ENCODE assay signal across 24 cellular contexts in the genomic region with DNA sequence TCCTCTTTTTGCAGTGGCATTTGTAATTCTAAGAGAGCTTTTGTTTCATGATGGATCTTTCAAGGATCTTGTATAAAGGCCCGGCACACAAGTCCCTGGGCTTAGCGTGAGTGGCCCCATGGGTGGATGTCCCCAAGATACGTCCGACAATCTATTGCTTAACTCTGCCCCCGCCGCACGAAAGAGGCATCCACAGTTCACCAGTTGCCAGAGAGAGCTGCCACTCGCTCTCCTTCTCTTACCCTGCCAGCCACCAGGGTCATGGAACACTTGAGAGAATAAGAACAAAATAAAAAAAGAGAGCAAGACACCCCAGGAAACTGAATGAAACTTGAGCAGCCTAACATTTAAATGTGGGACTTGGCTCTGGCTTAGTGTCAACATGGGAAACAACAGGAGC.
"Had no signal": no experiment of that assay in that cellular context is flagged by ENCODE, and none has a peak within 500 bp of the region (broad histone marks: within the 10 kb centered on the region; RNA-seq: fewer than 3 reads in every experiment).

No MANE protein-coding gene starts in this region.

- H3K36me3 ChIP-seq: breast epithelium, MG63 had no signal

- H3K27me3 Mint-ChIP-seq: activated CD4-positive, alpha-beta T cell treated with anti-CD3 and anti-CD28 coated beads, Interleukin-2, amount 10 ng/mL, durations not matched to agents 24 days and 14 days; activated CD8-positive, alpha-beta memory T cell treated with anti-CD3 and anti-CD28 coated beads, Interleukin-2, amount 10 ng/mL, durations not matched to agents 7 days and 5 days; activated naive CD4-positive, alpha-beta T cell treated with anti-CD3 and anti-CD28 coated beads, Interleukin-2, amount 50 U/mL, for 24 hours; activated T-cell treated with anti-CD3 and anti-CD28 coated beads, Interleukin-2, amount 50 U/mL, for 24 hours; T-cell had no signal

- H3K4me3 Mint-ChIP-seq: activated B cell treated with CpG ODN at 0.5 μM for 24 hours; activated CD4-positive, alpha-beta T cell treated with anti-CD3 and anti-CD28 coated beads, Interleukin-2, amount 10 ng/mL, durations not matched to agents 24 days and 14 days; activated CD8-positive, alpha-beta memory T cell treated with anti-CD3 and anti-CD28 coated beads, Interleukin-2, amount 10 ng/mL, durations not matched to agents 7 days and 5 days; activated naive CD4-positive, alpha-beta T cell treated with anti-CD3 and anti-CD28 coated beads, Interleukin-2, amount 50 U/mL, for 24 hours; activated T-cell treated with anti-CD3 and anti-CD28 coated beads, Interleukin-2, amount 50 U/mL, for 24 hours; activated T-helper 1 cell treated with anti-CD3 and anti-CD28 coated beads, Interleukin-12 subunit alpha, Interleukin-12 subunit beta, Interleukin-2, Interleukin-4 antibody, amounts not matched to agents 30 ng/mL and 10 ng/mL and 1 ng/mL, durations not matched to agents 14 hours and 24 hours and 36 hours had no signal

- H3K4me3 ChIP-seq: MG63, SK-N-MC had no signal

- H3K9me3 ChIP-seq: breast epithelium, MG63 had no signal

- ATAC-seq: activated CD8-positive, alpha-beta memory T cell treated with anti-CD3 and anti-CD28 coated beads, Interleukin-2, amount 10 ng/mL, durations not matched to agents 7 days and 5 days had no signal

- H3K36me3 Mint-ChIP-seq: activated CD8-positive, alpha-beta memory T cell treated with anti-CD3 and anti-CD28 coated beads, Interleukin-2, amount 10 ng/mL, durations not matched to agents 7 days and 5 days; activated naive CD4-positive, alpha-beta T cell treated with anti-CD3 and anti-CD28 coated beads, Interleukin-2, amount 50 U/mL, for 24 hours; T-cell had no signal

- H3K4me1 ChIP-seq: breast epithelium had no signal

- H3K9me3 Mint-ChIP-seq: activated B cell treated with CpG ODN at 0.5 μM for 24 hours; activated CD4-positive, alpha-beta T cell treated with anti-CD3 and anti-CD28 coated beads, Interleukin-2, amount 10 ng/mL, durations not matched to agents 24 days and 14 days; activated T-cell treated with anti-CD3 and anti-CD28 coated beads, Interleukin-2, amount 50 U/mL, for 24 hours; activated T-helper 1 cell treated with anti-CD3 and anti-CD28 coated beads, Interleukin-12 subunit alpha, Interleukin-12 subunit beta, Interleukin-2, Interleukin-4 antibody, amounts not matched to agents 30 ng/mL and 10 ng/mL and 1 ng/mL, durations not matched to agents 14 hours and 24 hours and 36 hours; T-cell had no signal

- H3K4me1 Mint-ChIP-seq: activated B cell treated with CpG ODN at 0.5 μM for 24 hours; activated CD4-positive, alpha-beta T cell treated with anti-CD3 and anti-CD28 coated beads, Interleukin-2, amount 10 ng/mL, durations not matched to agents 24 days and 14 days; activated CD8-positive, alpha-beta memory T cell treated with anti-CD3 and anti-CD28 coated beads, Interleukin-2, amount 10 ng/mL, durations not matched to agents 7 days and 5 days; activated naive CD4-positive, alpha-beta T cell treated with anti-CD3 and anti-CD28 coated beads, Interleukin-2, amount 50 U/mL, for 24 hours had no signal

- H3K27me3 ChIP-seq: breast epithelium, MG63 had no signal

- H3K27ac Mint-ChIP-seq: activated B cell treated with CpG ODN at 0.5 μM for 24 hours; activated CD4-positive, alpha-beta T cell treated with anti-CD3 and anti-CD28 coated beads, Interleukin-2, amount 10 ng/mL, durations not matched to agents 24 days and 14 days; activated CD8-positive, alpha-beta memory T cell treated with anti-CD3 and anti-CD28 coated beads, Interleukin-2, amount 10 ng/mL, durations not matched to agents 7 days and 5 days; activated naive CD4-positive, alpha-beta T cell treated with anti-CD3 and anti-CD28 coated beads, Interleukin-2, amount 50 U/mL, for 24 hours; activated T-cell treated with anti-CD3 and anti-CD28 coated beads, Interleukin-2, amount 50 U/mL, for 24 hours; activated T-helper 1 cell treated with anti-CD3 and anti-CD28 coated beads, Interleukin-12 subunit alpha, Interleukin-12 subunit beta, Interleukin-2, Interleukin-4 antibody, amounts not matched to agents 30 ng/mL and 10 ng/mL and 1 ng/mL, durations not matched to agents 14 hours and 24 hours and 36 hours had no signal

- DNase-seq: activated B cell treated with CpG ODN at 0.5 μM for 24 hours; activated CD4-positive, alpha-beta T cell treated with anti-CD3 and anti-CD28 coated beads for 1 hour; activated CD4-positive, alpha-beta T cell treated with anti-CD3 and anti-CD28 coated beads, Interleukin-2, amount 10 ng/mL, durations not matched to agents 24 days and 14 days; activated CD4-positive, alpha-beta T cell treated with anti-CD3 and anti-CD28 coated beads, Interleukin-2, amount 50 U/mL, for 48 hours; activated CD8-positive, alpha-beta memory T cell treated with anti-CD3 and anti-CD28 coated beads, Interleukin-2, amount 10 ng/mL, durations not matched to agents 7 days and 5 days; activated effector memory CD4-positive, alpha-beta T cell treated with Interleukin-2 at 50 U/mL for 16 hours; activated naive CD4-positive, alpha-beta T cell; activated T-cell treated with anti-CD3 and anti-CD28 coated beads, Interleukin-2, amount 50 U/mL, for 24 hours; caudate nucleus; MG63; MV-4-11; NCI-H1105; NCI-H1436; NCI-H187; NCI-H2081; NCI-H510A treated with DMSO at 0.1 percent for 48 hours; NCI-H69; T-cell; T-helper 2 cell; T1000 had no signal

- H3K27ac ChIP-seq: SK-N-MC had no signal
